13 cellular contexts compared by ENCODE assay signal in the genomic region with DNA sequence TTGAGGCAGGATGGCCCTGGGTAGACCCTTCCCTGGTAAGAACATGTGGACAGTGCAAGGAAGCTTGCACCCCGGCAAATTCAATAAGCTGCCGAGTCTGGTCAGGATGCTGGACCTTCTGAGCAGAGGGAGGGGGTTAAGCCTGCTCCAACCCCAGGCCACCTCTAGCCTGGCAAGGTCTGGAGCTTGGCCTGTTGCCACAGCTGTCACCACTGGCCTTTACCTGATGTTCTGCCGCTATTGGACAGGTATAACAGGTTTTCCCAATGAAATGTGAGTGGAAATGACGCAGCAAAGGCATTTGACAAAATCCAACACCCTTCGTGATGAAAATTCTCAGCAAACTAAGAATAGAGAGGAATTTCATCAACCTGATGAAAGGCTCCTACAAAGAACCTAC. TPM values are rescaled to one million over a fixed set of nuclear protein-coding genes. Genes with fewer than 3 reads are reported as not detected.
A peak's percentile ranks its signal among the peaks of the same experiment; 100 is the strongest.
DNase-seq lines count a peak whose midpoint lies in the region; ATAC-seq and TF ChIP-seq lines count a peak whose summit lies in the region.
"Had no signal": no experiment of that assay in that cellular context is flagged by ENCODE, and none has a peak within 500 bp of the region (broad histone marks: within the 10 kb centered on the region; RNA-seq: fewer than 3 reads in every experiment).

No MANE protein-coding gene starts in this region.

- H3K9me3 Mint-ChIP-seq in activated CD4-positive, alpha-beta T cell treated with anti-CD3 and anti-CD28 coated beads, Interleukin-2, amount 10 ng/mL, durations not matched to agents 24 days and 14 days = no peaks in the 10 kb centered on the region
- H3K9me3 Mint-ChIP-seq in activated CD4-positive, alpha-beta T cell treated with anti-CD3 and anti-CD28 coated beads for 36 hours (ENCODE audit: low read depth) = no peaks in the 10 kb centered on the region
- H3K9me3 Mint-ChIP-seq in stimulated activated memory B cell treated with anti-CD40 and anti-IgM and Interleukin-4, amounts not matched to agents 10 μg/mL and 1 μg/mL and 100 μg/mL, for 72 hours = no peaks in the 10 kb centered on the region

- DNase-seq in activated CD4-positive, alpha-beta T cell treated with anti-CD3 and anti-CD28 coated beads, Interleukin-2, amount 10 ng/mL, durations not matched to agents 24 days and 14 days = no peak
- DNase-seq in activated CD4-positive, alpha-beta T cell treated with anti-CD3 and anti-CD28 coated beads for 36 hours = no peak
- DNase-seq in NCI-H748 treated with DMSO at 0.1 percent for 48 hours (lab: John Stamatoyannopoulos, UW) = no peak
- DNase-seq: GOT3, NCI-H187 had no signal

- H3K27ac Mint-ChIP-seq in activated CD4-positive, alpha-beta T cell treated with anti-CD3 and anti-CD28 coated beads, Interleukin-2, amount 10 ng/mL, durations not matched to agents 24 days and 14 days = no peak overlapping the region
- H3K27ac Mint-ChIP-seq in activated CD4-positive, alpha-beta T cell treated with anti-CD3 and anti-CD28 coated beads for 36 hours = no peak overlapping the region
- no peak overlapping the region for H3K27ac Mint-ChIP-seq in stimulated activated memory B cell treated with anti-CD40 and anti-IgM and Interleukin-4, amounts not matched to agents 10 μg/mL and 1 μg/mL and 100 μg/mL, for 72 hours

- no peak overlapping the region for H3K27ac ChIP-seq in OCI-LY3 (ENCODE audit: low read length)
- no peak overlapping the region for H3K27ac ChIP-seq in iPS-18a (ENCODE audit: low read length)
- H3K27ac ChIP-seq: ascending aorta had no signal

- no peaks in the 10 kb centered on the region for H4K20me1 ChIP-seq in OCI-LY3 (ENCODE audit: insufficient read depth, low read length)

- no peak for ATAC-seq in activated CD4-positive, alpha-beta T cell treated with anti-CD3 and anti-CD28 coated beads for 36 hours
- ATAC-seq in stimulated activated memory B cell treated with anti-CD40 and anti-IgM and Interleukin-4, amounts not matched to agents 10 μg/mL and 1 μg/mL and 100 μg/mL, for 72 hours = no peak
- ATAC-seq in activated CD4-positive, CD25-positive, alpha-beta regulatory T cell treated with anti-CD3 and anti-CD28 coated beads, Interleukin-2, amount 50 U/mL, for 24 hours = no peak
- ATAC-seq in GM21447 (IDR thresholded peaks at IDR 0.05; ENCODE audit: unreplicated experiment) = no peak

- no peak overlapping the region for H2AFZ ChIP-seq in OCI-LY3 (ENCODE audit: low read depth, low read length)

- H3K9ac ChIP-seq in OCI-LY3 (ENCODE audit: low read length) = peak overlapping the region; percentile 87
- H3K9ac ChIP-seq in iPS-18a (ENCODE audit: low read length) = no peak overlapping the region

- POLR2A ChIA-PET in activated CD4-positive, alpha-beta T cell treated with anti-CD3 and anti-CD28 coated beads for 36 hours (lab: Charles Lee) = interaction anchor here (0.9 kb wide), 1 partner anchor 9 kb away, joined by 3 read pairs; no protein-coding TSS in a partner anchor

- H3K27me3 ChIP-seq in OCI-LY3 (ENCODE audit: low read depth, low read length) (no peaks in the 10 kb centered on the region), iPS-18a (ENCODE audit: control insufficient read depth, insufficient read depth, low read length) (peaks cover 62% of the 10 kb centered on the region)
- H3K27me3 ChIP-seq: ascending aorta had no signal

- H3K4me2 ChIP-seq in OCI-LY3 (ENCODE audit: low read length) = peak overlapping the region; percentile 90

- TF ChIP-seq CTCF in OCI-LY3 (IDR thresholded peaks at IDR 0.05; ENCODE audit: low read depth, low read length) = no peak

- H3K9me3 ChIP-seq in OCI-LY3 (ENCODE audit: insufficient read depth, low read length) (no peaks in the 10 kb centered on the region), iPS-18a (ENCODE audit: control insufficient read depth, low read depth, low read length) (no peaks in the 10 kb centered on the region)
- H3K9me3 ChIP-seq: ascending aorta had no signal

- H3K4me3 ChIP-seq in OCI-LY3 (ENCODE audit: low read length) (peak overlapping the region; percentile 84), iPS-18a (ENCODE audit: low read length) (peak overlapping the region; percentile 46)

- H3K36me3 ChIP-seq in OCI-LY3 (replicated peaks; ENCODE audit: low read depth, low read length) (no peaks in the 10 kb centered on the region), iPS-18a (ENCODE audit: control insufficient read depth, low read depth, low read length) (no peaks in the 10 kb centered on the region)
- H3K36me3 ChIP-seq: ascending aorta had no signal

- H3K4me3 Mint-ChIP-seq in activated CD4-positive, alpha-beta T cell treated with anti-CD3 and anti-CD28 coated beads, Interleukin-2, amount 10 ng/mL, durations not matched to agents 24 days and 14 days = peak overlapping the region; percentile 23
- no peak overlapping the region for H3K4me3 Mint-ChIP-seq in activated CD4-positive, alpha-beta T cell treated with anti-CD3 and anti-CD28 coated beads for 36 hours
- peak overlapping the region; percentile 67 for H3K4me3 Mint-ChIP-seq in stimulated activated memory B cell treated with anti-CD40 and anti-IgM and Interleukin-4, amounts not matched to agents 10 μg/mL and 1 μg/mL and 100 μg/mL, for 72 hours

- CTCF ChIA-PET in activated CD4-positive, alpha-beta T cell treated with anti-CD3 and anti-CD28 coated beads for 36 hours (lab: Charles Lee) = interaction anchor here (0.9 to 7.2 kb wide), 7 partner anchors 7 to 336 kb away, joined by 3 to 41 read pairs (median 3); no protein-coding TSS in a partner anchor

- H3K27me3 Mint-ChIP-seq in activated CD4-positive, alpha-beta T cell treated with anti-CD3 and anti-CD28 coated beads, Interleukin-2, amount 10 ng/mL, durations not matched to agents 24 days and 14 days = peaks cover 39% of the 10 kb centered on the region
- H3K27me3 Mint-ChIP-seq in activated CD4-positive, alpha-beta T cell treated with anti-CD3 and anti-CD28 coated beads for 36 hours = peaks cover 13% of the 10 kb centered on the region
- peaks cover 15% of the 10 kb centered on the region for H3K27me3 Mint-ChIP-seq in stimulated activated memory B cell treated with anti-CD40 and anti-IgM and Interleukin-4, amounts not matched to agents 10 μg/mL and 1 μg/mL and 100 μg/mL, for 72 hours

- H3K36me3 Mint-ChIP-seq in activated CD4-positive, alpha-beta T cell treated with anti-CD3 and anti-CD28 coated beads, Interleukin-2, amount 10 ng/mL, durations not matched to agents 24 days and 14 days (ENCODE audit: low read depth) = no peaks in the 10 kb centered on the region
- no peaks in the 10 kb centered on the region for H3K36me3 Mint-ChIP-seq in activated CD4-positive, alpha-beta T cell treated with anti-CD3 and anti-CD28 coated beads for 36 hours (ENCODE audit: low read depth)
- no peaks in the 10 kb centered on the region for H3K36me3 Mint-ChIP-seq in stimulated activated memory B cell treated with anti-CD40 and anti-IgM and Interleukin-4, amounts not matched to agents 10 μg/mL and 1 μg/mL and 100 μg/mL, for 72 hours

- intact Hi-C loops in activated CD4-positive, alpha-beta T cell treated with anti-CD3 and anti-CD28 coated beads, Interleukin-2, amount 10 ng/mL, durations not matched to agents 24 days and 14 days (cut with micrococcal nuclease) = loop anchor here (5.0 kb wide), 1 partner anchor 141 kb away; a partner anchor contains a TSS
- intact Hi-C loops in activated CD4-positive, alpha-beta T cell treated with anti-CD3 and anti-CD28 coated beads for 36 hours (cut with DNase I, micrococcal nuclease) = loop anchor here in 1 of 2 experiments (5.0 kb wide), 1 partner anchor 141 kb away; a partner anchor contains a TSS

- H3K79me2 ChIP-seq in OCI-LY3 (ENCODE audit: low read length) = peaks cover 5% of the 10 kb centered on the region

- peaks cover 2% of the 10 kb centered on the region for H3K4me1 Mint-ChIP-seq in activated CD4-positive, alpha-beta T cell treated with anti-CD3 and anti-CD28 coated beads, Interleukin-2, amount 10 ng/mL, durations not matched to agents 24 days and 14 days
- H3K4me1 Mint-ChIP-seq in activated CD4-positive, alpha-beta T cell treated with anti-CD3 and anti-CD28 coated beads for 36 hours = peaks cover 4% of the 10 kb centered on the region
- peaks cover 8% of the 10 kb centered on the region for H3K4me1 Mint-ChIP-seq in stimulated activated memory B cell treated with anti-CD40 and anti-IgM and Interleukin-4, amounts not matched to agents 10 μg/mL and 1 μg/mL and 100 μg/mL, for 72 hours

- H3K4me1 ChIP-seq in OCI-LY3 (ENCODE audit: low read length) (peaks cover 13% of the 10 kb centered on the region), iPS-18a (ENCODE audit: control insufficient read depth, low read depth, low read length) (peaks cover 17% of the 10 kb centered on the region)

RNA-seq across cellular contexts. Expression of a gene that starts 0.7 kb away (rescaled TPM):
- 5.6 and 7.3 TPM in 2 replicates for total RNA-seq in activated CD4-positive, alpha-beta T cell treated with anti-CD3 and anti-CD28 coated beads, Interleukin-2, amount 10 ng/mL, durations not matched to agents 24 days and 14 days
- total RNA-seq in activated CD4-positive, alpha-beta T cell treated with anti-CD3 and anti-CD28 coated beads for 36 hours = 1 to 10 TPM; 2.9 to 4.6 TPM

RNA-seq across cellular contexts. Expression of a gene that starts 24.4 kb away (rescaled TPM):
- total RNA-seq in activated CD4-positive, alpha-beta T cell treated with anti-CD3 and anti-CD28 coated beads, Interleukin-2, amount 10 ng/mL, durations not matched to agents 24 days and 14 days = 0.24 TPM in 1 of 2 replicates, not detected in the other
- under 1 TPM; 0.14 to 0.30 TPM for total RNA-seq in activated CD4-positive, alpha-beta T cell treated with anti-CD3 and anti-CD28 coated beads for 36 hours
- total RNA-seq: ascending aorta, renal cortical epithelial cell, temporal lobe had no signal
